In genomic region chr10:95742529-95742884, GRCh38 we compare ENCODE assay signal across 10 cellular contexts. TPM values are rescaled to one million over a fixed set of nuclear protein-coding genes. Genes with fewer than 3 reads are reported as not detected.
A peak's percentile ranks its signal among the peaks of the same experiment; 100 is the strongest.
DNase-seq lines count a peak whose midpoint lies in the region; ATAC-seq and TF ChIP-seq lines count a peak whose summit lies in the region.
"Had no signal": no experiment of that assay in that cellular context is flagged by ENCODE, and none has a peak within 500 bp of the region (broad histone marks: within the 10 kb centered on the region; RNA-seq: fewer than 3 reads in every experiment).

No MANE protein-coding gene starts in this region.

- H3K4me3 Mint-ChIP-seq in Calu3 (ENCODE audit: low read depth, unreplicated experiment): no peak overlapping the region

- no peaks in the 10 kb centered on the region for H3K4me1 Mint-ChIP-seq in Calu3 (ENCODE audit: low read depth, unreplicated experiment)

- BruUV-seq in PC-9 (replicated peaks; lab: Mats Ljungman, UMichigan) (no TSS peak), Calu3 (replicated peaks; lab: Mats Ljungman, UMichigan) (no TSS peak)

- CTCF ChIA-PET in PC-9 (lab: Charles Lee) (no interaction called here), Calu3 (lab: Charles Lee) (interaction anchor here (0.5 kb wide), 1 partner anchor 514 kb away, joined by 3 read pairs; no protein-coding TSS in a partner anchor)

- no peak overlapping the region for H3K27ac Mint-ChIP-seq in Calu3 (ENCODE audit: unreplicated experiment)

- no peaks in the 10 kb centered on the region for H3K27me3 Mint-ChIP-seq in Calu3 (ENCODE audit: unreplicated experiment)

- WGBS in right lobe of liver (ENCODE audit: insufficient coverage, low coverage, low lambda C conversion rate, missing lambda C conversion rate): 28% methylated on average over 3 of the region's 3 CpGs

- H3K27me3 ChIP-seq in BLaER1 (no peaks in the 10 kb centered on the region), right lobe of liver (no peaks in the 10 kb centered on the region), PC-9 (ENCODE audit: insufficient read depth, low read depth) (no peaks in the 10 kb centered on the region)

- peaks cover 17% of the 10 kb centered on the region for H3K4me1 ChIP-seq in BLaER1
- H3K4me1 ChIP-seq in right lobe of liver: no peaks in the 10 kb centered on the region
- no peaks in the 10 kb centered on the region for H3K4me1 ChIP-seq in PC-9 (replicated peaks; ENCODE audit: insufficient read depth)

- TF ChIP-seq POLR2A in right lobe of liver (IDR thresholded peaks at IDR 0.05): no peak

- H3F3A ChIP-seq in PC-9 (ENCODE audit: insufficient read depth, low read depth): no peaks in the 10 kb centered on the region

- H3K9ac ChIP-seq in BLaER1: no peak overlapping the region

- H3K36me3 ChIP-seq in BLaER1 (no peaks in the 10 kb centered on the region), right lobe of liver (no peaks in the 10 kb centered on the region), PC-9 (ENCODE audit: low read depth) (no peaks in the 10 kb centered on the region)

- H3K4me3 ChIP-seq in BLaER1: no peak overlapping the region
- no peak overlapping the region for H3K4me3 ChIP-seq in right lobe of liver
- no peak overlapping the region for H3K4me3 ChIP-seq in PC-9

- ATAC-seq in GM21619 (IDR thresholded peaks at IDR 0.05; ENCODE audit: unreplicated experiment) (peak; percentile 25), right lobe of liver (peak; percentile 75 to 83 (median 80))

- H3K9me3 ChIP-seq in BLaER1: peaks cover 17% of the 10 kb centered on the region
- no peaks in the 10 kb centered on the region for H3K9me3 ChIP-seq in right lobe of liver
- H3K9me3 ChIP-seq in PC-9 (ENCODE audit: insufficient read depth, low read depth): no peaks in the 10 kb centered on the region

- H3K9me2 ChIP-seq in PC-9 (ENCODE audit: insufficient read depth): no peaks in the 10 kb centered on the region

- no peak overlapping the region for H2AFZ ChIP-seq in PC-9

- no peaks in the 10 kb centered on the region for H3K36me3 Mint-ChIP-seq in Calu3 (ENCODE audit: insufficient read depth, unreplicated experiment)

- POLR2A ChIA-PET in PC-9 (lab: Charles Lee; ENCODE audit: unreplicated experiment): no interaction called here

- H4K20me1 ChIP-seq in BLaER1: no peaks in the 10 kb centered on the region
- H4K20me1 ChIP-seq in PC-9 (ENCODE audit: insufficient read depth): no peaks in the 10 kb centered on the region

- intact Hi-C loops in right lobe of liver (cut with DNase I) (no loop called here), PC-9 (cut with micrococcal nuclease; ENCODE audit: unreplicated experiment) (no loop called here), Calu3 (cut with micrococcal nuclease; ENCODE audit: unreplicated experiment) (no loop called here)

- peaks cover 3% of the 10 kb centered on the region for H3K9me3 Mint-ChIP-seq in Calu3 (ENCODE audit: low read depth, unreplicated experiment)

- DNase-seq in right lobe of liver: peak in 2 of 3 donors; percentile 46 to 77
- no peak for DNase-seq in NCI-H1048 (lab: John Stamatoyannopoulos, UW)
- no peak for DNase-seq in GM19240 (ENCODE audit: insufficient read length, low spot score)
- no peak for DNase-seq in PC-9
- DNase-seq in Calu3: no peak
- DNase-seq: NCI-H2227 treated with DMSO at 0.1 percent for 48 hours had no signal

- peak overlapping the region; percentile 65 for H3K4me2 ChIP-seq in BLaER1
- H3K4me2 ChIP-seq in PC-9: no peak overlapping the region

- no peaks in the 10 kb centered on the region for H3K79me2 ChIP-seq in PC-9 (ENCODE audit: low read depth)

- peak overlapping the region; percentile 37; the same call in 1 of the 2 replicates for H3K27ac ChIP-seq in BLaER1
- peak overlapping the region; percentile 49 for H3K27ac ChIP-seq in VCaP
- peak overlapping the region in 1 of 3 donors; percentile 12 for H3K27ac ChIP-seq in right lobe of liver
- no peak overlapping the region for H3K27ac ChIP-seq in PC-9
- H3K27ac ChIP-seq: C4-2B had no signal

- TF ChIP-seq CTCF in VCaP (conservative IDR thresholded peaks at IDR 0.05): no peak
- TF ChIP-seq CTCF in right lobe of liver (IDR thresholded peaks at IDR 0.05): no peak
- no peak for TF ChIP-seq CTCF in PC-9 (conservative IDR thresholded peaks at IDR 0.05)
- no peak for TF ChIP-seq CTCF in Calu3 (IDR thresholded peaks at IDR 0.05; ENCODE audit: unreplicated experiment)

RNA-seq across cellular contexts. Expression of gene ENTPD1, which starts 13.5 kb away (rescaled TPM):
- total RNA-seq in right lobe of liver (1 to 10 TPM; 1.8 to 4.7 (median 3.6) TPM), PC-9 (2021) (not detected in 2 replicates), Calu3 (2022) (0.92 and 2.2 TPM in 2 replicates)

RNA-seq across cellular contexts. Expression of gene TCTN3, which starts 48.8 kb away (rescaled TPM):
- total RNA-seq in right lobe of liver (10 to 100 TPM; 15.5 to 24.3 (median 19.1) TPM), PC-9 (2021) (18.1 and 19.8 TPM in 2 replicates), Calu3 (2022) (23.5 and 26.1 TPM in 2 replicates)

Comparison
In these comparisons a context has a peak if more than half of its experiments do, and no peak if none do; other contexts are left out.
1. DNase-seq: peak in right lobe of liver (2 of 3); none in NCI-H1048 (single experiment), GM19240 (single experiment), PC-9 (0 of 2) and Calu3 (single experiment).